In genomic region chr11:114260077-114260476, GRCh38 we compare ENCODE assay signal across 1 cellular context.
TF ChIP-seq lines count a peak whose summit lies in the region.

No MANE protein-coding gene starts in this region.

TF ChIP-seq in HepG2, 621 proteins besides CTCF, POLR2A, EP300 and RAD21 (continued from another document):
- TF ChIP-seq E2F2 (CRISPR knock-in tag; IDR thresholded peaks at IDR 0.05; ENCODE audit: borderline replicate concordance) (no peak), NR2F2 (IDR thresholded peaks at IDR 0.05; ENCODE audit: borderline replicate concordance, low read depth) (no peak), DBP (CRISPR knock-in tag; IDR thresholded peaks at IDR 0.05; ENCODE audit: not compliant biosample characterization) (no peak), MXI1 (IDR thresholded peaks at IDR 0.05; ENCODE audit: borderline replicate concordance, low read depth, low read length) (no peak), ZNF784 (CRISPR knock-in tag; IDR thresholded peaks at IDR 0.05; ENCODE audit: borderline replicate concordance) (no peak), ZNF670 (CRISPR knock-in tag; IDR thresholded peaks at IDR 0.05; ENCODE audit: borderline replicate concordance) (no peak), ZNF274 (CRISPR knock-in tag; IDR thresholded peaks at IDR 0.05) (no peak), ZNF501 (CRISPR knock-in tag; IDR thresholded peaks at IDR 0.05) (no peak), ZNF484 (CRISPR knock-in tag; IDR thresholded peaks at IDR 0.05; ENCODE audit: borderline replicate concordance, low read depth) (no peak), ZNF33B (CRISPR knock-in tag; IDR thresholded peaks at IDR 0.05) (no peak)
